ENCODE assay signal across 8 cellular contexts in genomic region chr15:37100109-37100873, GRCh38. TPM values are rescaled to one million over a fixed set of nuclear protein-coding genes. Genes with fewer than 3 reads are reported as not detected.
DNase-seq lines count a peak whose midpoint lies in the region; ATAC-seq, FAIRE-seq and TF ChIP-seq lines count a peak whose summit lies in the region.

Gene MEIS2, minus strand, starts transcription at chr15:37100549. Its CDS starts 1,083 bp downstream, at chr15:37099466.

- H3K9ac ChIP-seq in kidney (ENCODE audit: low read length in 2 of 2) (peak within 1 kb of the TSS; percentile 75 to 92), skeletal muscle tissue (ENCODE audit: low read depth in 1 of 3, low read length in 3 of 3) (peak within 1 kb of the TSS; percentile 69 to 78 (median 71))

- DNase-seq in GM12864 (ENCODE audit: low read depth) (peak; percentile 46), NCI-H187 (lab: John Stamatoyannopoulos, UW) (peak; percentile 52 to 80), SW480 (ENCODE audit: low spot score) (peak; percentile 81), choroid plexus epithelial cell (ENCODE audit: low read depth) (peak; percentile 95), kidney (peak; percentile 97)

- no peaks in the 10 kb centered on the region for H3K36me3 ChIP-seq in kidney (ENCODE audit: control insufficient read depth in 1 of 2, insufficient read depth in 2 of 2, low read length in 2 of 2)
- no peaks in the 10 kb centered on the region for H3K36me3 ChIP-seq in skeletal muscle tissue (ENCODE audit: control insufficient read depth in 3 of 3, insufficient read depth in 3 of 3, low read length in 3 of 3)

- intact Hi-C loops in kidney (cut with DNase I), result loop anchor here (10.0 kb wide), 1 partner anchor 215 kb away; no protein-coding TSS in a partner anchor

- ATAC-seq in HG02678 (IDR thresholded peaks at IDR 0.05; ENCODE audit: unreplicated experiment) (peak; percentile 44), GM18520 (IDR thresholded peaks at IDR 0.05; ENCODE audit: unreplicated experiment) (no peak)

- H3K27ac ChIP-seq in kidney (ENCODE audit: low read depth in 2 of 2, low read length in 2 of 2) (peak within 1 kb of the TSS; percentile 95 to 97), skeletal muscle tissue (ENCODE audit: low read depth, low read length) (peak within 1 kb of the TSS; percentile 78)

- H3K4me1 ChIP-seq in kidney (ENCODE audit: control insufficient read depth in 1 of 2, insufficient read depth in 1 of 2, low read depth in 1 of 2, low read length in 2 of 2) (no peaks in the 10 kb centered on the region), skeletal muscle tissue (ENCODE audit: control insufficient read depth in 3 of 3, insufficient read depth in 3 of 3, low read length in 3 of 3) (peaks cover 17 to 40% (median 28%) of the 10 kb centered on the region in 3 donors)

- no peak for TF ChIP-seq CTCF in GM12864 (IDR thresholded peaks at IDR 0.05; ENCODE audit: low read depth, low read length, missing control alignments)
- no peak for TF ChIP-seq CTCF in choroid plexus epithelial cell (conservative IDR thresholded peaks at IDR 0.05; ENCODE audit: low read depth, low read length)
- TF ChIP-seq CTCF in kidney (IDR thresholded peaks at IDR 0.05; ENCODE audit: borderline replicate concordance, extremely low read depth, insufficient read depth), result no peak

- peaks cover 80 to 89% (median 80%) of the 10 kb centered on the region in 3 donors for H3K27me3 ChIP-seq in skeletal muscle tissue (ENCODE audit: control insufficient read depth in 3 of 3, insufficient read depth in 3 of 3, low read length in 3 of 3)

- H3K4me3 ChIP-seq in GM12864 (ENCODE audit: low read depth, low read length) (peak within 1 kb of the TSS; percentile 59), choroid plexus epithelial cell (ENCODE audit: low read depth, low read length) (peak within 1 kb of the TSS; percentile 93), kidney (ENCODE audit: low read length in 2 of 2) (peak within 1 kb of the TSS; percentile 77 to 81), skeletal muscle tissue (ENCODE audit: low read length in 3 of 3) (peak within 1 kb of the TSS; percentile 76 to 78 (median 76))

- H3K9me3 ChIP-seq in kidney (ENCODE audit: control insufficient read depth in 1 of 2, low read length in 2 of 2), result no peaks in the 10 kb centered on the region
- H3K9me3 ChIP-seq in skeletal muscle tissue (ENCODE audit: control insufficient read depth in 3 of 3, low read length in 3 of 3), result no peaks in the 10 kb centered on the region

- no peak for FAIRE-seq in kidney (lab: Jason Lieb, UNC)

RNA-seq across cellular contexts. Expression of gene MEIS2, which starts in this region (rescaled TPM):
- total RNA-seq in kidney (50.9 TPM), skeletal muscle tissue (4.2 TPM)
- polyA plus RNA-seq in kidney (ENCODE audit: insufficient read depth, low read depth, low replicate concordance), result 14.7 TPM

Comparison
In these comparisons a context has a peak if more than half of its experiments do, and no peak if none do; other contexts are left out.
1. RNA of gene MEIS2 (total RNA-seq): 50.9 TPM in kidney (single experiment); 4.2 TPM in skeletal muscle tissue (single experiment); every median in the first group is over 10 times any median in the second.
2. DNase-seq: peak in every context shown above with its lines; median percentile 97 in kidney; 95 in choroid plexus epithelial cell; 81 in SW480; 66 in NCI-H187; 46 in GM12864.
3. Peak in every context shown above with its lines, with median percentiles within 50 percentile points of each other: H3K4me3 ChIP-seq.